ENCODE assay signal across 7 cellular contexts in the genomic region with DNA sequence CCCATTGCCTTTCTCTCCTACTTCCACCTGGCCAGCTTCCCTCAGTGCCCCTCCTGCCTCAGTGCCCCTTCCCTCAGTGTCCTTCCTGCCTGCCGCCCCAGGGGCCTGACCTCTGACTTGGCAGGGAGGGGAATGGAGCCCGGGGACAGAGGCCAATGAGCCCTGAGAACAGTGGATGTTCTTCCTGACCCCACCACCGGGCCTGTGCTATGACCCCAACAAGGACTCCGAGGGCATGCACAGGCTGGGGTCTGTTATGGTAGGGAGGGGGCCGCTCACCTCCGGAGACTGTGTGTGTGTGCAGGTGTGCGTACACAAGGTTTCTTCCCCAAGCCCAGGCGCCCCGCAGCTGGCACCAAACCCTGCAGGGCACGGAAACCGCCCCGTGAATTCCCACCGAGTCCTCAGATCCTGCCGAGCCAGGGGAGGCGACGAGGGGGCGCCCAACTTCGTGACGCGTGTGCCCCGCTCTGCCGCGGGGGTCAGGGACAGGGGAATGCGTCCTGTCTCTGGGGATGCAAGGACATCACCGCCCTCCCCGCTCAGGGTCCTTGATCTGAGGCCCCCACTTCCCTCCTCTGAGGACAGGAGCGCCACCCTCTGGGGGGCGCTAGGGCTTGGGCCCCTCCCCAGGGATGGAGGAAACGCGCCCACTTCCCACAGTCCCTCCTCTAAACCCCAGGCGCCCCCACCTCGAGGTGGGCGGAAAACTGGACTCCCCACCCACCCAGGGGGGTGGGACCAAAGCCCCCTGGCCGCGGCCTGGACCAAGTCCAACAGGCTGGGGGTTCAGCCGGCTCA. TPM values are rescaled to one million over a fixed set of nuclear protein-coding genes. Genes with fewer than 3 reads are reported as not detected.
A peak's percentile ranks its signal among the peaks of the same experiment; 100 is the strongest.
DNase-seq lines count a peak whose midpoint lies in the region; ATAC-seq and TF ChIP-seq lines count a peak whose summit lies in the region.

No MANE protein-coding gene starts in this region.

- no peak overlapping the region for H2BK120ac ChIP-seq in trophoblast cell (ENCODE audit: insufficient read depth, low read length, poor library complexity)

- POLR2A ChIA-PET in Caco-2 (lab: Charles Lee) = interaction anchor here (0.6 kb wide), 2 partner anchors 1059 to 1676 kb away, joined by 3 to 4 read pairs; a partner anchor contains a TSS

- no peak overlapping the region for H2AK5ac ChIP-seq in trophoblast cell (ENCODE audit: low read length)

- H2AFZ ChIP-seq in trophoblast cell (ENCODE audit: insufficient read depth, low read length, poor library complexity) = no peak overlapping the region

- H3K27me3 ChIP-seq in Caco-2 (replicated peaks; ENCODE audit: control insufficient read depth, insufficient read depth, low read length) = no peaks in the 10 kb centered on the region
- peaks cover 8 to 77% (median 12%) of the 10 kb centered on the region in 4 donors for H3K27me3 ChIP-seq in esophagus squamous epithelium
- peaks cover 11% of the 10 kb centered on the region for H3K27me3 ChIP-seq in trophoblast cell (ENCODE audit: insufficient read depth, low read length)

- WGBS in esophagus squamous epithelium, 2 donors = 0% methylated on average over 3 of the region's 36 CpGs; no CpG with 5 or more reads in 1 of the 2 donors
- no CpG with 5 or more reads among the region's 36 CpGs for WGBS in trophoblast cell (ENCODE audit: extremely low coverage, insufficient coverage, insufficient read length)

- intact Hi-C loops in Caco-2 (cut with micrococcal nuclease; ENCODE audit: unreplicated experiment) = no loop called here
- intact Hi-C loops in esophagus squamous epithelium (cut with DNase I) = no loop called here

- H3K4me1 Mint-ChIP-seq in Caco-2 (ENCODE audit: low read depth, unreplicated experiment) = no peaks in the 10 kb centered on the region

- no peak overlapping the region for H4K8ac ChIP-seq in trophoblast cell (ENCODE audit: low read depth, low read length)

- H2BK5ac ChIP-seq in trophoblast cell (ENCODE audit: low read depth, low read length, poor library complexity) = no peak overlapping the region

- H3K4me2 ChIP-seq in trophoblast cell (ENCODE audit: low read length) = peak overlapping the region; percentile 68

- no peak overlapping the region for H4K12ac ChIP-seq in trophoblast cell (ENCODE audit: low read depth, low read length)

- TF ChIP-seq CTCF in Caco-2 (IDR thresholded peaks at IDR 0.05; ENCODE audit: insufficient read depth in 1 of 2, low read depth in 1 of 2, low read length in 1 of 2, severe bottlenecking in 1 of 2, unreplicated experiment in 1 of 2) (no peak), esophagus squamous epithelium (IDR thresholded peaks at IDR 0.05) (no peak)

- ATAC-seq in HG03521 (IDR thresholded peaks at IDR 0.05; ENCODE audit: unreplicated experiment) = no peak

- no peaks in the 10 kb centered on the region for H3K9me3 Mint-ChIP-seq in Caco-2 (ENCODE audit: unreplicated experiment)

- H3K23ac ChIP-seq in trophoblast cell (ENCODE audit: low read length) = no peak overlapping the region

- no peak overlapping the region for H3K9ac ChIP-seq in trophoblast cell (ENCODE audit: low read length)

- no peak for DNase-seq in Caco-2
- DNase-seq in Jurkat, Clone E6-1 (ENCODE audit: low read depth, low spot score) = no peak
- no peak for DNase-seq in esophagus squamous epithelium (lab: John Stamatoyannopoulos, UW)
- no peak for DNase-seq in trophoblast cell
- DNase-seq in pons (ENCODE audit: low spot score) = no peak
- DNase-seq in stimulated activated CD4-positive, alpha-beta T cell treated with anti-CD3 and anti-CD28 coated beads, Interleukin-2, amount 100 ng/mL, for 48 hours = no peak

- H3K4me3 Mint-ChIP-seq in Caco-2 (ENCODE audit: unreplicated experiment) = peak overlapping the region; percentile 77

- TF ChIP-seq POLR2A in esophagus squamous epithelium (IDR thresholded peaks at IDR 0.05) = no peak

- H3K36me3 ChIP-seq in Caco-2 (ENCODE audit: control insufficient read depth, insufficient read depth, low read length) (no peaks in the 10 kb centered on the region), esophagus squamous epithelium (no peaks in the 10 kb centered on the region), trophoblast cell (ENCODE audit: control insufficient read depth in 1 of 2, insufficient read depth in 2 of 2, low read length in 2 of 2) (no peaks in the 10 kb centered on the region)

- CTCF ChIA-PET in Caco-2 (lab: Charles Lee) = no interaction called here

- H2BK12ac ChIP-seq in trophoblast cell (ENCODE audit: low read length) = no peak overlapping the region

- H3K4me3 ChIP-seq in Caco-2 (ENCODE audit: low read depth, low read length) (peak overlapping the region; percentile 60), esophagus squamous epithelium (peak overlapping the region; percentile 17 to 65 (median 38)), trophoblast cell (ENCODE audit: low read depth, low read length) (no peak overlapping the region)
- peak overlapping the region; percentile 47 for H3K4me3 ChIP-seq in Jurkat, Clone E6-1 (ENCODE audit: low read length)

- no peak overlapping the region for H4K91ac ChIP-seq in trophoblast cell (ENCODE audit: low read depth, low read length)

- no peak overlapping the region for H3K18ac ChIP-seq in trophoblast cell (ENCODE audit: low read length)

- no peak overlapping the region for H3K14ac ChIP-seq in trophoblast cell (ENCODE audit: low read length)

- H3K36me3 Mint-ChIP-seq in Caco-2 (ENCODE audit: insufficient read depth, unreplicated experiment) = peaks cover 26% of the 10 kb centered on the region

- BruUV-seq in Caco-2 (replicated peaks; lab: Mats Ljungman, UMichigan) = no TSS peak

- no peaks in the 10 kb centered on the region for H3K27me3 Mint-ChIP-seq in Caco-2 (ENCODE audit: insufficient read depth, unreplicated experiment)

- no peaks in the 10 kb centered on the region for H3K9me3 ChIP-seq in Caco-2
- H3K9me3 ChIP-seq in esophagus squamous epithelium = no peaks in the 10 kb centered on the region
- H3K9me3 ChIP-seq in trophoblast cell (ENCODE audit: insufficient read depth, low read depth, low read length) = peaks cover 5% of the 10 kb centered on the region

- no peak overlapping the region for H3K27ac ChIP-seq in esophagus squamous epithelium
- H3K27ac ChIP-seq in trophoblast cell (ENCODE audit: low read depth, low read length) = no peak overlapping the region

- H3K79me1 ChIP-seq in trophoblast cell (ENCODE audit: low read length) = peaks cover 3% of the 10 kb centered on the region

- H3K4me1 ChIP-seq in Caco-2 = peaks cover 9% of the 10 kb centered on the region; the same call in 1 of the 2 replicates
- peaks cover 19 to 63% (median 28%) of the 10 kb centered on the region in 3 donors for H3K4me1 ChIP-seq in esophagus squamous epithelium
- peaks cover 2 to 14% of the 10 kb centered on the region in 2 experiments for H3K4me1 ChIP-seq in trophoblast cell (ENCODE audit: control insufficient read depth in 1 of 2, insufficient read depth in 2 of 2, low read length in 2 of 2)

- H3K4ac ChIP-seq in trophoblast cell (ENCODE audit: low read depth, low read length) = no peak overlapping the region

- peaks cover 2% of the 10 kb centered on the region for H3K79me2 ChIP-seq in trophoblast cell (ENCODE audit: control insufficient read depth, insufficient read depth, low read length, poor library complexity)

- no peak overlapping the region for H3K27ac Mint-ChIP-seq in Caco-2 (ENCODE audit: unreplicated experiment)

RNA-seq across cellular contexts. Expression of a gene that starts 0.7 kb away (rescaled TPM):
- total RNA-seq in Caco-2 (2022) (7.2 and 9.3 TPM in 2 replicates), esophagus squamous epithelium (1 to 10 TPM; 1.9 to 6.8 (median 5.0) TPM)
- 14.9 TPM for polyA plus RNA-seq in Jurkat, Clone E6-1 (2012; ENCODE audit: insufficient read depth, insufficient read length)
- 2.7 and 3.0 TPM in 2 replicates for polyA plus RNA-seq in trophoblast cell (2013)
